ENCODE assay signal across 23 cellular contexts in the genomic region with DNA sequence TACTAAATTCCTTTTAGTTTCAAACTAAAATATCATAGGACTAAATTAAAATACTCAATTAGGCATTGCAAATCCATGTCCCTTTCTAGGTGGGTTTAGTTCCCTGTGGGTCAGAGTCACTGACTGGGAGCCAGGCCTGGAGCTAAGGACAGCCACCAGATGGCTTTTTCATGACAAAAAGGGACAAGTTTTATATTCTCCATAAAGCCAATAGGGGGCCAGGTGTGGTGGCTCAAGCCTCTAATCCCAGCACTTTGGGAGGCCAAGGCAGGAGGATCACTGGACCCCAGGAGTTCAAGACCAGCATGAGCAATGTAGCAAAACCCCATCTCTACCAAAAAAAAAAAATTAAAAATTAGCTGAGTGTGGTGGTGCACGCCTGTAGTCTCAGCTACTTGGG. TPM values are rescaled to one million over a fixed set of nuclear protein-coding genes. Genes with fewer than 3 reads are reported as not detected.
DNase-seq lines count a peak whose midpoint lies in the region; ATAC-seq and TF ChIP-seq lines count a peak whose summit lies in the region.
"Had no signal": no experiment of that assay in that cellular context is flagged by ENCODE, and none has a peak within 500 bp of the region (broad histone marks: within the 10 kb centered on the region; RNA-seq: fewer than 3 reads in every experiment).

No MANE protein-coding gene starts in this region.

- no peak for ATAC-seq in GM23338
- ATAC-seq in foreskin keratinocyte, result no peak
- ATAC-seq in HG03571 (IDR thresholded peaks at IDR 0.05; ENCODE audit: unreplicated experiment), result no peak
- ATAC-seq: activated T-cell treated with anti-CD3 and anti-CD28 coated beads, Interleukin-2, amount 50 U/mL, for 72 hours; left lung; T-cell had no signal

- H3K9me3 Mint-ChIP-seq in GM23338, result no peaks in the 10 kb centered on the region; the same call in 2 of the 3 replicates
- H3K9me3 Mint-ChIP-seq: activated naive CD4-positive, alpha-beta T cell treated with anti-CD3 and anti-CD28 coated beads, Interleukin-2, amount 50 U/mL, for 24 hours; activated T-cell treated with anti-CD3 and anti-CD28 coated beads, Interleukin-2, amount 50 U/mL, for 72 hours; central memory CD8-positive, alpha-beta T cell; nephron progenitor cell; T-cell had no signal

- H3K4me3 Mint-ChIP-seq in GM23338, result no peak overlapping the region
- H3K4me3 Mint-ChIP-seq: activated naive CD4-positive, alpha-beta T cell treated with anti-CD3 and anti-CD28 coated beads, Interleukin-2, amount 50 U/mL, for 24 hours; activated T-cell treated with anti-CD3 and anti-CD28 coated beads, Interleukin-2, amount 50 U/mL, for 72 hours; central memory CD8-positive, alpha-beta T cell; nephron progenitor cell; T-cell had no signal

- peaks cover 9% of the 10 kb centered on the region for H3K27me3 Mint-ChIP-seq in GM23338 (ENCODE audit: insufficient read depth, low read depth, poor library complexity)

- H3K27ac Mint-ChIP-seq in GM23338, result no peak overlapping the region
- H3K27ac Mint-ChIP-seq: activated naive CD4-positive, alpha-beta T cell treated with anti-CD3 and anti-CD28 coated beads, Interleukin-2, amount 50 U/mL, for 24 hours; activated T-cell treated with anti-CD3 and anti-CD28 coated beads, Interleukin-2, amount 50 U/mL, for 72 hours; nephron progenitor cell; T-cell had no signal

- peaks cover 6% of the 10 kb centered on the region for H3K4me1 Mint-ChIP-seq in GM23338
- H3K4me1 Mint-ChIP-seq: activated naive CD4-positive, alpha-beta T cell treated with anti-CD3 and anti-CD28 coated beads, Interleukin-2, amount 50 U/mL, for 24 hours; central memory CD8-positive, alpha-beta T cell; T-cell had no signal

- H3K27me3 ChIP-seq in BE2C (peaks cover 3% of the 10 kb centered on the region), GM23338 (ENCODE audit: insufficient read depth) (no peaks in the 10 kb centered on the region), OCI-LY3 (ENCODE audit: low read depth, low read length) (no peaks in the 10 kb centered on the region), foreskin keratinocyte (peaks cover 6% of the 10 kb centered on the region)

- H3K9me2 ChIP-seq in GM23338 (ENCODE audit: insufficient read depth), result no peaks in the 10 kb centered on the region

- H3K9ac ChIP-seq in OCI-LY3 (ENCODE audit: low read length), result no peak overlapping the region

- H4K20me1 ChIP-seq in GM23338 (replicated peaks; ENCODE audit: insufficient read depth) (no peaks in the 10 kb centered on the region), OCI-LY3 (ENCODE audit: insufficient read depth, low read length) (no peaks in the 10 kb centered on the region)

- no peaks in the 10 kb centered on the region for H3K36me3 Mint-ChIP-seq in GM23338 (ENCODE audit: low read depth)
- H3K36me3 Mint-ChIP-seq: activated naive CD4-positive, alpha-beta T cell treated with anti-CD3 and anti-CD28 coated beads, Interleukin-2, amount 50 U/mL, for 24 hours; T-cell had no signal

- H3K4me1 ChIP-seq in BE2C (no peaks in the 10 kb centered on the region), GM23338 (ENCODE audit: insufficient read depth) (no peaks in the 10 kb centered on the region), OCI-LY3 (ENCODE audit: low read length) (peaks cover 13% of the 10 kb centered on the region), foreskin keratinocyte (peaks cover 10% of the 10 kb centered on the region)
- H3K4me1 ChIP-seq: sigmoid colon had no signal

- no peak overlapping the region for H3K27ac ChIP-seq in GM23338 (ENCODE audit: low read depth)
- H3K27ac ChIP-seq in OCI-LY3 (ENCODE audit: low read length), result no peak overlapping the region
- H3K27ac ChIP-seq in foreskin keratinocyte, result no peak overlapping the region
- H3K27ac ChIP-seq: C4-2B, left lung, sigmoid colon had no signal

- DNase-seq in BE2C (no peak), GM23338 (ENCODE audit: low spot score) (no peak), foreskin keratinocyte (no peak), amniotic stem cell (lab: John Stamatoyannopoulos, UW) (no peak), NCI-H526 treated with DMSO at 0.1 percent for 48 hours (lab: John Stamatoyannopoulos, UW) (no peak)
- DNase-seq: activated CD8-positive, alpha-beta memory T cell treated with anti-CD3 and anti-CD28 coated beads for 24 hours; activated T-cell treated with anti-CD3 and anti-CD28 coated beads, Interleukin-2, amount 50 U/mL, for 72 hours; foreskin fibroblast; midbrain; NCI-H1105; NCI-H2029 treated with DMSO at 0.1 percent for 48 hours; NCI-H446; nephron progenitor cell; posterior cingulate gyrus; SHP77; sigmoid colon; T-cell had no signal

- no peak overlapping the region for H2AFZ ChIP-seq in GM23338
- H2AFZ ChIP-seq in OCI-LY3 (ENCODE audit: low read depth, low read length), result no peak overlapping the region

- peak; percentile 36; the same call in 1 of the 2 replicates for TF ChIP-seq CTCF in BE2C (IDR thresholded peaks at IDR 0.05; ENCODE audit: low read depth, low read length)
- peak; percentile 24 to 35; a peak in 1 of 4 replicates for TF ChIP-seq CTCF in GM23338 (conservative IDR thresholded peaks at IDR 0.05; ENCODE audit: low read depth in 2 of 2)
- TF ChIP-seq CTCF in OCI-LY3 (IDR thresholded peaks at IDR 0.05; ENCODE audit: low read depth, low read length), result 0 out of 2 replicates have a peak, but pooled peaks have one; percentile 9
- peak; percentile 7 for TF ChIP-seq CTCF in foreskin keratinocyte (conservative IDR thresholded peaks at IDR 0.05)

- no peaks in the 10 kb centered on the region for H3K36me3 ChIP-seq in BE2C
- no peaks in the 10 kb centered on the region for H3K36me3 ChIP-seq in GM23338 (ENCODE audit: insufficient read depth)
- no peaks in the 10 kb centered on the region for H3K36me3 ChIP-seq in OCI-LY3 (replicated peaks; ENCODE audit: low read depth, low read length)
- H3K36me3 ChIP-seq: left lung, sigmoid colon had no signal

- no peak overlapping the region for H3K4me2 ChIP-seq in GM23338
- no peak overlapping the region for H3K4me2 ChIP-seq in OCI-LY3 (ENCODE audit: low read length)

- H3F3A ChIP-seq in GM23338 (replicated peaks; ENCODE audit: low read depth), result no peaks in the 10 kb centered on the region

- no peak overlapping the region for H3K4me3 ChIP-seq in BE2C (ENCODE audit: low read depth, low read length)
- no peak overlapping the region for H3K4me3 ChIP-seq in GM23338
- no peak overlapping the region for H3K4me3 ChIP-seq in OCI-LY3 (ENCODE audit: low read length)
- H3K4me3 ChIP-seq: left lung, sigmoid colon had no signal

- no peaks in the 10 kb centered on the region for H3K9me3 ChIP-seq in BE2C
- no peaks in the 10 kb centered on the region for H3K9me3 ChIP-seq in OCI-LY3 (ENCODE audit: insufficient read depth, low read length)
- H3K9me3 ChIP-seq: left lung, sigmoid colon had no signal

- H3K79me2 ChIP-seq in GM23338 (replicated peaks; ENCODE audit: insufficient read depth), result no peaks in the 10 kb centered on the region
- H3K79me2 ChIP-seq in OCI-LY3 (ENCODE audit: low read length), result no peaks in the 10 kb centered on the region

TF ChIP-seq in GM23338, 12 proteins besides CTCF, POLR2A, EP300 and RAD21 (continues in another document):
- TF ChIP-seq CREB1 (CRISPR knock-in tag; IDR thresholded peaks at IDR 0.05; ENCODE audit: low read depth) (no peak), STAT1 (IDR thresholded peaks at IDR 0.05; ENCODE audit: unreplicated experiment) (no peak), JUNB (IDR thresholded peaks at IDR 0.05; ENCODE audit: unreplicated experiment) (no peak), ZNF331 (CRISPR knock-in tag; IDR thresholded peaks at IDR 0.05; ENCODE audit: low read depth) (no peak)

RNA-seq across cellular contexts. Expression of a gene that starts 35.4 kb away (rescaled TPM):
- polyA plus RNA-seq in BE2C (2012; ENCODE audit: insufficient read depth, insufficient read length, low read depth), result 442 TPM
- total RNA-seq in GM23338 (2014; rRNA removed; shearing (Covaris generic)), result 177 and 194 TPM in 2 replicates
- polyA plus RNA-seq in GM23338 (2016; fragmentation: Nextera tagmentation; extraction: Ambion mirVana), result 476 and 634 TPM in 2 replicates
- 192 and 193 TPM in 2 replicates for total RNA-seq in foreskin keratinocyte
- polyA plus RNA-seq in foreskin keratinocyte, result 73.6 and 83.6 TPM in 2 replicates
